In genomic region chr4:6472008-6472386, GRCh38 we compare ENCODE assay signal across 12 cellular contexts. TPM values are rescaled to one million over a fixed set of nuclear protein-coding genes. Genes with fewer than 3 reads are reported as not detected.
DNase-seq lines count a peak whose midpoint lies in the region; ATAC-seq, FAIRE-seq and TF ChIP-seq lines count a peak whose summit lies in the region.
"Had no signal": no experiment of that assay in that cellular context is flagged by ENCODE, and none has a peak within 500 bp of the region (broad histone marks: within the 10 kb centered on the region; RNA-seq: fewer than 3 reads in every experiment).

No MANE protein-coding gene starts in this region.

- H3K4me2 ChIP-seq in A549 (peak overlapping the region; percentile 96), mesendoderm (ENCODE audit: low read length) (peak overlapping the region; percentile 55)

- H3K79me2 ChIP-seq in mesendoderm (ENCODE audit: control insufficient read depth, insufficient read depth, low read length) = peaks cover 22% of the 10 kb centered on the region

- TF ChIP-seq CTCF in A549 (IDR thresholded peaks at IDR 0.05) (no peak), GM20000 (IDR thresholded peaks at IDR 0.05; ENCODE audit: extremely low read depth, missing control alignments) (no peak)

- H4K5ac ChIP-seq in mesendoderm (ENCODE audit: low read length) = no peak overlapping the region

- peak overlapping the region; percentile 46 for H3K4ac ChIP-seq in mesendoderm (ENCODE audit: low read depth, low read length)

- peak overlapping the region; percentile 74 for H3K9ac ChIP-seq in mesendoderm (ENCODE audit: low read length)

- CTCF ChIA-PET in A549 (lab: Yijun Ruan, JAX) = no interaction called here

- peak overlapping the region; percentile 84 for H3K4me3 ChIP-seq in A549
- H3K4me3 ChIP-seq in mesendoderm (ENCODE audit: low read length) = peak overlapping the region; percentile 48

- no peak for TF ChIP-seq RAD21 in A549 (conservative IDR thresholded peaks at IDR 0.05 in 1 of 2, IDR thresholded peaks at IDR 0.05 in 1 of 2)

- H2AK5ac ChIP-seq in mesendoderm (ENCODE audit: low read length) = no peak overlapping the region

- peak overlapping the region; percentile 31 for H3K18ac ChIP-seq in mesendoderm (ENCODE audit: low read length)

- no peaks in the 10 kb centered on the region for H3K9me3 ChIP-seq in A549

- TF ChIP-seq POLR2A in A549 (IDR thresholded peaks at IDR 0.05; ENCODE audit: low read length) = peak; percentile 0; the same call in 1 of the 2 replicates

- peak overlapping the region; percentile 87 for H3K56ac ChIP-seq in mesendoderm (ENCODE audit: low read length)

- no peak overlapping the region for H2BK5ac ChIP-seq in mesendoderm (ENCODE audit: low read length)

- WGBS in A549 (ENCODE audit: missing lambda C conversion rate) = no CpG with 5 or more reads among the region's 44 CpGs
- WGBS in mesendoderm (ENCODE audit: extremely low coverage, insufficient coverage, low lambda C conversion rate) = no CpG with 5 or more reads among the region's 44 CpGs

- H4K8ac ChIP-seq in mesendoderm (ENCODE audit: low read depth, low read length) = no peak overlapping the region

- H3K27me3 ChIP-seq in mesendoderm (ENCODE audit: insufficient read depth, low read length, poor library complexity) = peaks cover 3% of the 10 kb centered on the region

- peak overlapping the region; percentile 10 for H2BK120ac ChIP-seq in mesendoderm (ENCODE audit: low read depth, low read length)

- FAIRE-seq in A549 (lab: Jason Lieb, UNC) = no peak

- peak; percentile 6 to 14; a peak in 4 of 6 replicates for ATAC-seq in A549
- no peak for ATAC-seq in GM21737 (IDR thresholded peaks at IDR 0.05; ENCODE audit: unreplicated experiment)
- no peak for ATAC-seq in HG02763 (IDR thresholded peaks at IDR 0.05; ENCODE audit: unreplicated experiment)
- ATAC-seq: left colon had no signal

- no peaks in the 10 kb centered on the region for H3K36me3 ChIP-seq in mesendoderm (ENCODE audit: control insufficient read depth, insufficient read depth, low read length)

- TF ChIP-seq EP300 in A549 (IDR thresholded peaks at IDR 0.05) = no peak

- POLR2A ChIA-PET in A549 (lab: Yijun Ruan, JAX) = no interaction called here

- no peak for DNase-seq in A549 (ENCODE audit: low read depth in 1 of 2, low spot score in 1 of 2)
- DNase-seq in GM20000 (ENCODE audit: low spot score) = peak; percentile 37
- DNase-seq in caudate nucleus (lab: John Stamatoyannopoulos, UW) = no peak
- no peak for DNase-seq in mesendoderm
- DNase-seq in activated CD4-positive, CD25-positive, alpha-beta regulatory T cell (lab: John Stamatoyannopoulos, UW) = no peak
- DNase-seq in NCI-H2171 treated with DMSO at 0.1 percent for 48 hours (lab: John Stamatoyannopoulos, UW) = no peak
- DNase-seq: activated CD4-positive, alpha-beta T cell treated with anti-CD3 and anti-CD28 coated beads for 1 hour; activated naive CD4-positive, alpha-beta T cell treated with Interleukin-2 at 50 U/mL for 16 hours; left colon; NK-92 treated with Interleukin-12 subunit alpha and Interleukin-12 subunit beta, amount 100 ng/mL, for 24 hours had no signal

- no peak overlapping the region for H3K23ac ChIP-seq in mesendoderm (ENCODE audit: low read length)

- H3K27ac ChIP-seq in A549 = peak overlapping the region; percentile 97
- peak overlapping the region; percentile 44 for H3K27ac ChIP-seq in caudate nucleus (ENCODE audit: low read depth, low read length)
- H3K27ac ChIP-seq in mesendoderm (ENCODE audit: low read depth, low read length) = peak overlapping the region; percentile 19

- peaks cover 7% of the 10 kb centered on the region for H3K79me1 ChIP-seq in mesendoderm (ENCODE audit: low read length)

- H3K4me1 ChIP-seq in A549 (peaks cover 10% of the 10 kb centered on the region; the same call in 1 of the 3 replicates), mesendoderm (ENCODE audit: control insufficient read depth, low read depth, low read length) (peaks cover 2% of the 10 kb centered on the region)

- H2BK15ac ChIP-seq in mesendoderm (replicated peaks; ENCODE audit: low read depth) = no peak overlapping the region

TF ChIP-seq in A549, 52 proteins besides CTCF, POLR2A, EP300 and RAD21:
- TF ChIP-seq HMGXB4 (CRISPR knock-in tag; IDR thresholded peaks at IDR 0.05; ENCODE audit: borderline replicate concordance) = no peak
- TF ChIP-seq TP53 (CRISPR knock-in tag; IDR thresholded peaks at IDR 0.05) = no peak
- TF ChIP-seq ELK1 (IDR thresholded peaks at IDR 0.05; ENCODE audit: low read depth, low read length) = no peak
- no peak for TF ChIP-seq USF2 (IDR thresholded peaks at IDR 0.05)
- no peak for TF ChIP-seq CEBPB (IDR thresholded peaks at IDR 0.05)
- TF ChIP-seq EHF (CRISPR knock-in tag; IDR thresholded peaks at IDR 0.05) = no peak
- TF ChIP-seq PHF8 (IDR thresholded peaks at IDR 0.05; ENCODE audit: borderline replicate concordance, low read depth) = no peak
- no peak for TF ChIP-seq KDM5A (IDR thresholded peaks at IDR 0.05)
- no peak for TF ChIP-seq CHD4 (IDR thresholded peaks at IDR 0.05; ENCODE audit: borderline replicate concordance)
TF ChIP-seq in A549: peak in this region for 0.

RNA-seq across cellular contexts. Expression of gene PPP2R2C, which starts 0.4 kb away (rescaled TPM):
- 23.9 and 26.9 TPM in 2 replicates for polyA plus RNA-seq in A549 (2011; rRNA removed)
- polyA plus RNA-seq in A549 (2012; cell fraction: cytosol; rRNA removed) = 38.9 and 50.9 TPM in 2 replicates
- 41.8 and 48.0 TPM in 2 replicates for polyA plus RNA-seq in A549 (2012; cell fraction: nucleus; rRNA removed)
- 28.6 to 31.2 TPM (median 29.4 TPM) in 3 replicates for polyA plus RNA-seq in A549 (2017; fragmentation: RNase III; extraction: RNeasy Plus Mini Kit Qiagen cat#74134 plus additional on column Dnase treatment)
- 64.9 and 74.3 TPM in 2 replicates for polyA minus RNA-seq in A549 (2011; rRNA and poly(A)+ RNA removed)
- 48.5 TPM for polyA plus RNA-seq in mesendoderm (2013, experiment 1 of 2)
- 52.5 TPM for polyA plus RNA-seq in mesendoderm (2013, experiment 2 of 2)

Comparison
In these comparisons a context has a peak if more than half of its experiments do, and no peak if none do; other contexts are left out.
1. ATAC-seq: peak in A549 (2 of 2); none in GM21737 (single experiment) and HG02763 (single experiment).
2. H3K27ac ChIP-seq: peak in every context shown above with its lines; median percentile 97 in A549; 44 in caudate nucleus; 19 in mesendoderm.